11 cellular contexts compared by ENCODE assay signal in genomic region chr17:8488931-8489330, GRCh38. TPM values are rescaled to one million over a fixed set of nuclear protein-coding genes. Genes with fewer than 3 reads are reported as not detected.
A peak's percentile ranks its signal among the peaks of the same experiment; 100 is the strongest.
DNase-seq lines count a peak whose midpoint lies in the region; ATAC-seq, FAIRE-seq and TF ChIP-seq lines count a peak whose summit lies in the region.
"Had no signal": no experiment of that assay in that cellular context is flagged by ENCODE, and none has a peak within 500 bp of the region (broad histone marks: within the 10 kb centered on the region; RNA-seq: fewer than 3 reads in every experiment).

No MANE protein-coding gene starts in this region.

- no peak overlapping the region for H2AK9ac ChIP-seq in IMR-90 (replicated peaks; ENCODE audit: low read depth, low read length, poor library complexity)

- DNase-seq in IMR-90: peak; percentile 98
- peak; percentile 73 for DNase-seq in bronchial epithelial cell (ENCODE audit: low read depth)
- peak; percentile 49 for DNase-seq in kidney epithelial cell (ENCODE audit: low read depth)
- DNase-seq in upper lobe of left lung: no peak
- no peak for DNase-seq in NCI-H1417 (lab: John Stamatoyannopoulos, UW)
- DNase-seq in NCI-H1694 treated with DMSO at 0.1 percent for 48 hours (lab: John Stamatoyannopoulos, UW): no peak
- no peak for DNase-seq in activated CD4-positive, CD25-positive, alpha-beta regulatory T cell treated with anti-CD3 and anti-CD28 coated beads, Interleukin-2, amount 50 U/mL, for 72 hours
- DNase-seq in T-helper 1 cell: no peak
- DNase-seq: activated CD4-positive, alpha-beta memory T cell treated with anti-CD3 and anti-CD28 coated beads, Interleukin-2, amount 10 ng/mL, durations not matched to agents 7 days and 5 days; NCI-H526 had no signal

- H4K20me1 ChIP-seq in IMR-90 (ENCODE audit: insufficient read depth, low read length): 0 out of 2 replicates have a peak, but pooled peaks cover 5% of the 10 kb centered on the region

- H4K5ac ChIP-seq in IMR-90 (ENCODE audit: low read depth, low read length): no peak overlapping the region

- H3K4me1 ChIP-seq in IMR-90 (ENCODE audit: control insufficient read depth, insufficient read depth, low read length) (peaks cover 2% of the 10 kb centered on the region; the same call in 1 of the 2 replicates), upper lobe of left lung (no peaks in the 10 kb centered on the region)

- CTCF ChIA-PET in IMR-90 (lab: Yijun Ruan, JAX): no interaction called here

- no peaks in the 10 kb centered on the region for H3K27me3 ChIP-seq in IMR-90 (ENCODE audit: control insufficient read depth, insufficient read depth, low read length)
- H3K27me3 ChIP-seq in bronchial epithelial cell (ENCODE audit: control insufficient read depth, insufficient read depth, low read length): no peaks in the 10 kb centered on the region
- H3K27me3 ChIP-seq in kidney epithelial cell (ENCODE audit: control insufficient read depth, insufficient read depth, low read length): no peaks in the 10 kb centered on the region
- H3K27me3 ChIP-seq in upper lobe of left lung: no peaks in the 10 kb centered on the region

- H3K4me3 ChIP-seq in IMR-90 (ENCODE audit: insufficient read depth, low read depth, low read length) (no peak overlapping the region), bronchial epithelial cell (ENCODE audit: low read depth, low read length) (no peak overlapping the region), kidney epithelial cell (ENCODE audit: low read depth, low read length) (no peak overlapping the region), upper lobe of left lung (no peak overlapping the region)

- H2AK5ac ChIP-seq in IMR-90 (ENCODE audit: low read depth, low read length): no peak overlapping the region

- H2BK120ac ChIP-seq in IMR-90 (ENCODE audit: low read depth, low read length): no peak overlapping the region

- POLR2A ChIA-PET in IMR-90 (lab: Charles Lee; ENCODE audit: unreplicated experiment): no interaction called here

- ATAC-seq in IMR-90 (ENCODE audit: low read depth) (peak; percentile 98), upper lobe of left lung (ENCODE audit: low FRiP score in 2 of 2) (peak; percentile 55 to 94)

- H4K8ac ChIP-seq in IMR-90 (ENCODE audit: low read depth in 2 of 2, low read length in 2 of 2): no peak overlapping the region

- intact Hi-C loops in IMR-90 (cut with micrococcal nuclease): loop anchor here (1.0 to 5.0 kb wide), 2 partner anchors 47 to 141 kb away; partner anchors contain the start of gene MYH10

- H3K14ac ChIP-seq in IMR-90 (replicated peaks; ENCODE audit: low read depth, low read length): no peak overlapping the region

- H3K9ac ChIP-seq in IMR-90 (ENCODE audit: low read depth, low read length): no peak overlapping the region

- in situ Hi-C loops in IMR-90 (cut with MboI; ENCODE audit: low sequenced_read_pairs): no loop called here

- no peak overlapping the region for H3K4me2 ChIP-seq in IMR-90 (ENCODE audit: low read depth, low read length)

- H3K4ac ChIP-seq in IMR-90 (ENCODE audit: low read depth, low read length): no peak overlapping the region

- dilution Hi-C loops in IMR-90 (cut with HindIII; ENCODE audit: low sequenced_read_pairs, unreplicated experiment): no loop called here

- H3K18ac ChIP-seq in IMR-90 (ENCODE audit: low read depth, low read length): no peak overlapping the region

- peaks cover 0 to 17% of the 10 kb centered on the region in 2 experiments; a peak in 3 of 4 replicates for H3K79me1 ChIP-seq in IMR-90 (ENCODE audit: low read depth in 1 of 2, low read length in 2 of 2)

- no peak overlapping the region for H2BK15ac ChIP-seq in IMR-90 (ENCODE audit: low read depth, low read length)

- peaks cover 7% of the 10 kb centered on the region for H3K9me1 ChIP-seq in IMR-90 (ENCODE audit: insufficient read depth, low read length)

- no peak overlapping the region for H3K56ac ChIP-seq in IMR-90 (ENCODE audit: extremely low read depth, insufficient read depth, low read length)

- H4K91ac ChIP-seq in IMR-90 (ENCODE audit: insufficient read depth, low read depth, low read length): no peak overlapping the region

- H2AFZ ChIP-seq in IMR-90 (replicated peaks; ENCODE audit: low read length, poor library complexity): peak overlapping the region; percentile 77

- no TSS peak for BruUV-seq in IMR-90 (replicated peaks; lab: Mats Ljungman, UMichigan)

- H2BK20ac ChIP-seq in IMR-90 (ENCODE audit: low read depth, low read length): no peak overlapping the region

- H3K36me3 ChIP-seq in IMR-90 (ENCODE audit: control insufficient read depth, insufficient read depth, low read length) (peaks cover 57% of the 10 kb centered on the region), bronchial epithelial cell (ENCODE audit: control insufficient read depth, insufficient read depth, low read length) (peaks cover 17% of the 10 kb centered on the region), kidney epithelial cell (ENCODE audit: control insufficient read depth, insufficient read depth, low read length) (no peaks in the 10 kb centered on the region), upper lobe of left lung (peaks cover 3 to 69% (median 31%) of the 10 kb centered on the region in 4 donors)

- H3K27ac ChIP-seq in IMR-90 (ENCODE audit: insufficient read depth, low read length) (peak overlapping the region; percentile 3; the same call in 1 of the 2 replicates), upper lobe of left lung (no peak overlapping the region)

- no peak for TF ChIP-seq POLR2A in IMR-90 (IDR thresholded peaks at IDR 0.05; ENCODE audit: low read depth, low read length)
- no peak for TF ChIP-seq POLR2A in upper lobe of left lung (IDR thresholded peaks at IDR 0.05)

- 0 out of 2 replicates have a peak, but pooled peaks have one; percentile 16 for TF ChIP-seq CTCF in IMR-90 (conservative IDR thresholded peaks at IDR 0.05; ENCODE audit: low read depth, low read length)
- TF ChIP-seq CTCF in bronchial epithelial cell (IDR thresholded peaks at IDR 0.05; ENCODE audit: insufficient read depth, low read length, severe bottlenecking): peak; percentile 3
- no peak for TF ChIP-seq CTCF in kidney epithelial cell (IDR thresholded peaks at IDR 0.05; ENCODE audit: insufficient read depth, low read length, poor library complexity, severe bottlenecking)
- no peak for TF ChIP-seq CTCF in upper lobe of left lung (IDR thresholded peaks at IDR 0.05)

- no peak overlapping the region for H3K23ac ChIP-seq in IMR-90 (ENCODE audit: low read depth, low read length)

- peak; percentile 31; the same call in 1 of the 2 replicates for TF ChIP-seq RAD21 in IMR-90 (IDR thresholded peaks at IDR 0.05; ENCODE audit: low read length)

- peak overlapping the region; percentile 69 for H2BK5ac ChIP-seq in IMR-90 (ENCODE audit: low read depth, low read length, poor library complexity, severe bottlenecking)

- H3K9me3 ChIP-seq in IMR-90 (ENCODE audit: control insufficient read depth, insufficient read depth, low read length) (no peaks in the 10 kb centered on the region), upper lobe of left lung (peaks cover 0 to 6% (median 2%) of the 10 kb centered on the region in 4 donors)

- TF ChIP-seq EP300 in upper lobe of left lung (IDR thresholded peaks at IDR 0.05): no peak

- no peak for FAIRE-seq in bronchial epithelial cell (lab: Jason Lieb, UNC)
- FAIRE-seq: endometrium had no signal

- WGBS in IMR-90 (ENCODE audit: extremely low coverage in 2 of 2, insufficient read length in 1 of 2), 2 experiments: no CpG with 5 or more reads among the region's 4 CpGs
- WGBS in upper lobe of left lung, 2 donors: 77 to 83% methylated on average over 4 of the region's 4 CpGs

TF ChIP-seq in IMR-90, 13 proteins besides CTCF, POLR2A, EP300 and RAD21:
- TF ChIP-seq RFX5 (IDR thresholded peaks at IDR 0.05; ENCODE audit: low read depth, low read length) (no peak), MAZ (IDR thresholded peaks at IDR 0.05; ENCODE audit: borderline replicate concordance, low read depth, low read length) (peak; percentile 27; the same call in 1 of the 2 replicates), MAFK (IDR thresholded peaks at IDR 0.05; ENCODE audit: low read depth, low read length) (no peak), RCOR1 (IDR thresholded peaks at IDR 0.05; ENCODE audit: insufficient replicate concordance, low read length) (no peak), USF2 (IDR thresholded peaks at IDR 0.05; ENCODE audit: low read depth, low read length) (peak; percentile 81), NFE2L2 (IDR thresholded peaks at IDR 0.05; ENCODE audit: low read depth, low read length) (no peak; the same call in 1 of the 2 replicates), CHD1 (IDR thresholded peaks at IDR 0.05; ENCODE audit: low read depth, low read length) (no peak), MXI1 (IDR thresholded peaks at IDR 0.05; ENCODE audit: borderline replicate concordance, low read depth, low read length) (peak; percentile 85), BHLHE40 (IDR thresholded peaks at IDR 0.05; ENCODE audit: low read depth, low read length) (peak; percentile 74), FOS (IDR thresholded peaks at IDR 0.05; ENCODE audit: low read depth, low read length) (no peak), SMC3 (IDR thresholded peaks at IDR 0.05; ENCODE audit: low read depth, low read length) (peak; percentile 30), CEBPB (IDR thresholded peaks at IDR 0.05; ENCODE audit: low read depth, low read length) (no peak), ELK1 (IDR thresholded peaks at IDR 0.05; ENCODE audit: borderline replicate concordance, low read depth, low read length) (no peak)

RNA-seq across cellular contexts. Expression of gene NDEL1, which starts 53.2 kb away (rescaled TPM):
- total RNA-seq in IMR-90 (2012; rRNA removed) (28.9 and 40.3 TPM in 2 replicates), bronchial epithelial cell (47.1 and 52.6 TPM in 2 replicates), kidney epithelial cell (39.8 and 43.5 TPM in 2 replicates), upper lobe of left lung (100 to 1,000 TPM in 2 of 6 donors, 10 to 100 TPM in 4; 62.3 to 138 (median 85.4) TPM)
- polyA plus RNA-seq in IMR-90 (2012; rRNA removed): 95.6 and 97.7 TPM in 2 replicates
- 53.9 and 88.1 TPM in 2 replicates for polyA plus RNA-seq in IMR-90 (2012; cell fraction: cytosol; rRNA removed)
- 152 and 190 TPM in 2 replicates for polyA plus RNA-seq in IMR-90 (2012; cell fraction: nucleus; rRNA removed; ENCODE audit: low replicate concordance)

Comparison
In these comparisons a context has a peak if more than half of its experiments do, and no peak if none do; other contexts are left out.
1. DNase-seq: peak in IMR-90 (single experiment), bronchial epithelial cell (single experiment) and kidney epithelial cell (single experiment); none in upper lobe of left lung (0 of 2), NCI-H1417 (0 of 3), NCI-H1694 treated with DMSO at 0.1 percent for 48 hours (single experiment), activated CD4-positive, CD25-positive, alpha-beta regulatory T cell treated with anti-CD3 and anti-CD28 coated beads, Interleukin-2, amount 50 U/mL, for 72 hours (single experiment) and T-helper 1 cell (0 of 5).
2. CTCF ChIP-seq: peak in IMR-90 (single experiment) and bronchial epithelial cell (single experiment); none in kidney epithelial cell (single experiment) and upper lobe of left lung (0 of 6).